In the genomic region with DNA sequence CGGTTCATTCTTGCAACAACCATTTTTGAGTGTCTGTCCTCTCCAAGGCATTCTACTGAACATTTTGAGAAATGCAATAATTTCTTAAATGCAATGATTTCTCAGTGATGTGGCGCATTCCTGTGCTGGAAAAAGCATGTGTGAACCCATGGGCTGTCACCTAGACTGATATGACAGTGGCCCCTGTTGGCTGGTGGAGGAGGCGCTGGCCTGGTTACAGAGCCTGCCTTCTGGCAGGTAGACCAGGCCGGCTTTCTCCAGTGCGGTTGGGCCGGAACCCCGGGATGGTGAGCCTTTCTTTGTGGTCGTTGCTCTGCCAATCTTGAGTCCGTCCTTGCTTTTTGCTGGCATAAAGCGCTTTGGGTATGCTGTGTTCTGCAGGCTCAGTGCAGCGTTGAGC, we compare ENCODE assay signal across 9 cellular contexts. TPM values are rescaled to one million over a fixed set of nuclear protein-coding genes. Genes with fewer than 3 reads are reported as not detected.
DNase-seq lines count a peak whose midpoint lies in the region; ATAC-seq, FAIRE-seq and TF ChIP-seq lines count a peak whose summit lies in the region.
"Had no signal": no experiment of that assay in that cellular context is flagged by ENCODE, and none has a peak within 500 bp of the region (broad histone marks: within the 10 kb centered on the region; RNA-seq: fewer than 3 reads in every experiment).

No MANE protein-coding gene starts in this region.

- TF ChIP-seq RAD21 in HepG2 (CRISPR knock-in tag; IDR thresholded peaks at IDR 0.05), result peak; percentile 60

- no peaks in the 10 kb centered on the region for H3K36me3 Mint-ChIP-seq in natural killer cell

- CTCF ChIA-PET in HEK293T (lab: Yijun Ruan, JAX), result no interaction called here
- CTCF ChIA-PET in HepG2 (lab: Yijun Ruan, JAX; ENCODE audit: low intra/inter-chr PET ratio, low total read pairs), result no interaction called here

- H3K27me3 ChIP-seq in HepG2 (ENCODE audit: control insufficient read depth in 1 of 2, insufficient read depth in 2 of 2, low read length in 2 of 2), result no peaks in the 10 kb centered on the region
- H3K27me3 ChIP-seq: esophagus muscularis mucosa had no signal

- no peak overlapping the region for H3K27ac ChIP-seq in HepG2 (ENCODE audit: extremely low read length, insufficient read depth, low read length)
- H3K27ac ChIP-seq: esophagus muscularis mucosa had no signal

- H3K27me3 Mint-ChIP-seq in natural killer cell (ENCODE audit: low read depth in 2 of 2), result no peaks in the 10 kb centered on the region

- TF ChIP-seq EP300 in HepG2 (IDR thresholded peaks at IDR 0.05; ENCODE audit: low read depth in 2 of 2, low read length in 2 of 2) (no peak), HepG2 (CRISPR knock-in tag; IDR thresholded peaks at IDR 0.05; ENCODE audit: borderline replicate concordance) (no peak)

- in situ Hi-C loops in astrocyte of the spinal cord (cut with HindIII; ENCODE audit: low sequenced_read_pairs) (no loop called here), HepG2 (cut with HindIII; ENCODE audit: extremely low pct_ligation_motif_present, low pct_unique_long_range_greater_than_20kb) (no loop called here)

- POLR2A ChIA-PET in HEK293T (lab: Yijun Ruan, JAX) (no interaction called here), HepG2 (lab: Yijun Ruan, JAX) (no interaction called here)

- H3K4me3 ChIP-seq in astrocyte of the spinal cord (ENCODE audit: low read depth, low read length) (no peak overlapping the region), HepG2 (replicated peaks in 1 of 3; ENCODE audit: insufficient read depth in 1 of 3, low read depth in 2 of 3, low read length in 3 of 3) (no peak overlapping the region)
- H3K4me3 ChIP-seq: esophagus muscularis mucosa had no signal

- peaks cover 18% of the 10 kb centered on the region for H3K4me1 ChIP-seq in HepG2 (ENCODE audit: insufficient read depth, low read length)

- peak; percentile 25 for DNase-seq in COLO829 (ENCODE audit: low spot score)
- peak; percentile 33 for DNase-seq in HEK293T (ENCODE audit: extremely low spot score)
- peak; percentile 12 for DNase-seq in astrocyte of the spinal cord (ENCODE audit: low read depth, low spot score)
- peak; percentile 21 for DNase-seq in HepG2 (ENCODE audit: low spot score)
- no peak for DNase-seq in DMS153 (lab: John Stamatoyannopoulos, UW)
- no peak for DNase-seq in AG20443 (ENCODE audit: low spot score)
- no peak for DNase-seq in natural killer cell

- no peak for TF ChIP-seq POLR2A in HepG2 (IDR thresholded peaks at IDR 0.05; ENCODE audit: insufficient read depth in 1 of 2, low read depth in 2 of 2, low read length in 2 of 2)

- H3K27ac Mint-ChIP-seq in natural killer cell, result peak overlapping the region in 1 of 2 donors; percentile 98

- FAIRE-seq in HepG2 (lab: Jason Lieb, UNC), result peak; percentile 34

- no peaks in the 10 kb centered on the region for H3K36me3 ChIP-seq in HepG2 (replicated peaks in 1 of 2; ENCODE audit: control insufficient read depth in 1 of 2, insufficient read depth in 2 of 2, low read length in 2 of 2)
- H3K36me3 ChIP-seq: esophagus muscularis mucosa had no signal

- WGBS in HepG2 (ENCODE audit: low lambda C conversion rate), result 90% methylated on average over 7 of the region's 11 CpGs

- H3K9me3 Mint-ChIP-seq in natural killer cell, result no peaks in the 10 kb centered on the region

- H3K4me2 ChIP-seq in HepG2 (ENCODE audit: low read depth, low read length), result no peak overlapping the region

- H2AFZ ChIP-seq in HepG2 (ENCODE audit: low read length), result no peak overlapping the region

- peak; percentile 33 for TF ChIP-seq CTCF in astrocyte of the spinal cord (IDR thresholded peaks at IDR 0.05; ENCODE audit: low read depth, low read length)
- TF ChIP-seq CTCF in HepG2 (CRISPR knock-in tag; IDR thresholded peaks at IDR 0.05), result peak; percentile 72
- TF ChIP-seq CTCF in natural killer cell (IDR thresholded peaks at IDR 0.05), result no peak

- no peak overlapping the region for H3K4me3 Mint-ChIP-seq in natural killer cell

- ATAC-seq in HepG2 (peak; percentile 91), HG03159 (IDR thresholded peaks at IDR 0.05; ENCODE audit: unreplicated experiment) (no peak), natural killer cell (no peak)

- H3K9ac ChIP-seq in HepG2 (ENCODE audit: insufficient read depth, low read depth, low read length), result no peak overlapping the region

- no peaks in the 10 kb centered on the region for H4K20me1 ChIP-seq in HepG2 (ENCODE audit: insufficient read depth, low read length)

- BruUV-seq in HepG2 (replicated peaks; lab: Mats Ljungman, UMichigan), result no TSS peak

- H3K4me1 Mint-ChIP-seq in natural killer cell, result peaks cover 67 to 88% of the 10 kb centered on the region in 2 donors

- peaks cover 13% of the 10 kb centered on the region for H3K9me3 ChIP-seq in HepG2 (ENCODE audit: low read length)
- H3K9me3 ChIP-seq: esophagus muscularis mucosa had no signal

- intact Hi-C loops in HepG2 (cut with micrococcal nuclease; ENCODE audit: unreplicated experiment), result loop anchor here (1.0 to 5.0 kb wide), 4 partner anchors 36 to 592 kb away; partner anchors contain the start of gene PTGR3
- intact Hi-C loops in natural killer cell (cut with micrococcal nuclease), result no loop called here

- H3K79me2 ChIP-seq in HepG2 (ENCODE audit: insufficient read depth, low read length), result no peaks in the 10 kb centered on the region

TF ChIP-seq in HEK293T, 16 proteins besides CTCF, POLR2A, EP300 and RAD21:
- no peak for TF ChIP-seq ZNF384 (IDR thresholded peaks at IDR 0.05)
- no peak for TF ChIP-seq FOXK2 (IDR thresholded peaks at IDR 0.05)
- no peak for TF ChIP-seq FOXA1 (IDR thresholded peaks at IDR 0.05)
- TF ChIP-seq BHLHE40 (IDR thresholded peaks at IDR 0.05; ENCODE audit: borderline replicate concordance), result no peak
- TF ChIP-seq ARNT (IDR thresholded peaks at IDR 0.05), result no peak
- TF ChIP-seq L3MBTL2 (conservative IDR thresholded peaks at IDR 0.05), result no peak
- TF ChIP-seq SUZ12 (IDR thresholded peaks at IDR 0.05), result no peak
- no peak for TF ChIP-seq FOXM1 (IDR thresholded peaks at IDR 0.05; ENCODE audit: borderline replicate concordance)

TF ChIP-seq in HepG2, 621 proteins besides CTCF, POLR2A, EP300 and RAD21 (continues in another document):
- no peak for TF ChIP-seq ZNF691 (CRISPR knock-in tag; IDR thresholded peaks at IDR 0.05; ENCODE audit: borderline replicate concordance, low read depth)
- TF ChIP-seq PITX1 (CRISPR knock-in tag; IDR thresholded peaks at IDR 0.05), result no peak

RNA-seq across cellular contexts. Expression of gene TSHZ1, which starts 33.7 kb away (rescaled TPM):
- 2.5 and 2.6 TPM in 2 replicates for total RNA-seq in HepG2 (2016; rRNA removed; fragmentation: Illumina TruSeq; extraction: Trizol)
- total RNA-seq in HepG2 (2016; cell fraction: cytosol; rRNA removed; fragmentation: Illumina TruSeq; extraction: Trizol; ENCODE audit: low read depth), result 0.20 and 0.35 TPM in 2 replicates
- 2.1 and 2.4 TPM in 2 replicates for total RNA-seq in HepG2 (2016; cell fraction: insoluble cytoplasmic fraction; rRNA removed; fragmentation: Illumina TruSeq; extraction: Trizol)
- 1.5 and 1.6 TPM in 2 replicates for total RNA-seq in HepG2 (2016; cell fraction: membrane; rRNA removed; fragmentation: Illumina TruSeq; extraction: Trizol)
- 2.9 and 3.6 TPM in 2 replicates for total RNA-seq in HepG2 (2016; cell fraction: nucleus; rRNA removed; fragmentation: Illumina TruSeq; extraction: Trizol)
- polyA plus RNA-seq in HepG2 (2011; rRNA removed), result 2.4 and 2.7 TPM in 2 replicates
- polyA plus RNA-seq in HepG2 (2011; cell fraction: cytosol; rRNA removed), result 1.7 and 1.8 TPM in 2 replicates
- 3.2 and 3.4 TPM in 2 replicates for polyA plus RNA-seq in HepG2 (2011; cell fraction: nucleus; rRNA removed)
- 4.3 and 4.7 TPM in 2 replicates for polyA plus RNA-seq in HepG2 (2012)
- 0.17 and 0.18 TPM in 2 replicates for polyA plus RNA-seq in HepG2 (2016; cell fraction: cytosol; fragmentation: Illumina TruSeq; extraction: Trizol; ENCODE audit: low read depth)
- polyA plus RNA-seq in HepG2 (2016; cell fraction: insoluble cytoplasmic fraction; fragmentation: Illumina TruSeq; extraction: Trizol; ENCODE audit: low read depth), result 2.9 and 3.5 TPM in 2 replicates
- polyA plus RNA-seq in HepG2 (2016; cell fraction: membrane; fragmentation: Illumina TruSeq; extraction: Trizol; ENCODE audit: low read depth), result 0.81 and 1.0 TPM in 2 replicates
- 3.8 and 3.9 TPM in 2 replicates for polyA plus RNA-seq in HepG2 (2016; cell fraction: nucleus; fragmentation: Illumina TruSeq; extraction: Trizol; ENCODE audit: insufficient read depth, low read depth)
- 4.9 and 6.5 TPM in 2 replicates for polyA minus RNA-seq in HepG2 (2011; rRNA and poly(A)+ RNA removed; ENCODE audit: low replicate concordance)
- polyA minus RNA-seq in HepG2 (2011; cell fraction: cytosol; rRNA and poly(A)+ RNA removed), result 4.2 and 4.7 TPM in 2 replicates
- 4.4 and 4.8 TPM in 2 replicates for polyA minus RNA-seq in HepG2 (2011; cell fraction: nucleus; rRNA and poly(A)+ RNA removed)
- total RNA-seq in natural killer cell, result 10 to 100 TPM; 44.3 to 51.6 (median 44.8) TPM

RNA-seq across cellular contexts. Expression of gene PTGR3, which starts 35.4 kb away (rescaled TPM):
- total RNA-seq in HepG2 (2016; rRNA removed; fragmentation: Illumina TruSeq; extraction: Trizol) (11.5 and 13.3 TPM in 2 replicates), natural killer cell (10 to 100 TPM; 27.4 to 29.4 (median 28.5) TPM)
- total RNA-seq in HepG2 (2016; cell fraction: cytosol; rRNA removed; fragmentation: Illumina TruSeq; extraction: Trizol; ENCODE audit: low read depth), result 3.0 and 3.5 TPM in 2 replicates
- total RNA-seq in HepG2 (2016; cell fraction: insoluble cytoplasmic fraction; rRNA removed; fragmentation: Illumina TruSeq; extraction: Trizol), result 12.0 and 13.7 TPM in 2 replicates
- 9.5 and 11.7 TPM in 2 replicates for total RNA-seq in HepG2 (2016; cell fraction: membrane; rRNA removed; fragmentation: Illumina TruSeq; extraction: Trizol)
- total RNA-seq in HepG2 (2016; cell fraction: nucleus; rRNA removed; fragmentation: Illumina TruSeq; extraction: Trizol), result 6.0 and 7.5 TPM in 2 replicates
- polyA plus RNA-seq in HepG2 (2011; rRNA removed), result 23.5 and 25.3 TPM in 2 replicates
- polyA plus RNA-seq in HepG2 (2011; cell fraction: cytosol; rRNA removed), result 17.8 and 19.5 TPM in 2 replicates
- 21.7 and 25.8 TPM in 2 replicates for polyA plus RNA-seq in HepG2 (2011; cell fraction: nucleus; rRNA removed)
- 16.2 and 18.2 TPM in 2 replicates for polyA plus RNA-seq in HepG2 (2012)
- polyA plus RNA-seq in HepG2 (2016; cell fraction: cytosol; fragmentation: Illumina TruSeq; extraction: Trizol; ENCODE audit: low read depth), result 5.8 and 8.4 TPM in 2 replicates
- 18.6 and 22.2 TPM in 2 replicates for polyA plus RNA-seq in HepG2 (2016; cell fraction: insoluble cytoplasmic fraction; fragmentation: Illumina TruSeq; extraction: Trizol; ENCODE audit: low read depth)
- polyA plus RNA-seq in HepG2 (2016; cell fraction: membrane; fragmentation: Illumina TruSeq; extraction: Trizol; ENCODE audit: low read depth), result 12.0 and 13.4 TPM in 2 replicates
- 11.7 and 16.0 TPM in 2 replicates for polyA plus RNA-seq in HepG2 (2016; cell fraction: nucleus; fragmentation: Illumina TruSeq; extraction: Trizol; ENCODE audit: insufficient read depth, low read depth)
- 91.8 and 99.6 TPM in 2 replicates for polyA minus RNA-seq in HepG2 (2011; rRNA and poly(A)+ RNA removed; ENCODE audit: low replicate concordance)
- 14.5 and 19.7 TPM in 2 replicates for polyA minus RNA-seq in HepG2 (2011; cell fraction: cytosol; rRNA and poly(A)+ RNA removed)
- 23.2 and 33.2 TPM in 2 replicates for polyA minus RNA-seq in HepG2 (2011; cell fraction: nucleus; rRNA and poly(A)+ RNA removed)

Comparison
In these comparisons a context has a peak if more than half of its experiments do, and no peak if none do; other contexts are left out.
1. DNase-seq: peak in COLO829 (single experiment), HEK293T (single experiment), astrocyte of the spinal cord (single experiment) and HepG2 (single experiment); none in DMS153 (single experiment), AG20443 (single experiment) and natural killer cell (single experiment).
2. RNA of gene TSHZ1, which starts 33.7 kb away (total RNA-seq): 44.3 to 51.6 TPM in natural killer cell; 0.20 to 3.6 TPM in HepG2; every median in the first group is over 4 times any median in the second.